ENCODE assay signal across 8 cellular contexts in the genomic region with DNA sequence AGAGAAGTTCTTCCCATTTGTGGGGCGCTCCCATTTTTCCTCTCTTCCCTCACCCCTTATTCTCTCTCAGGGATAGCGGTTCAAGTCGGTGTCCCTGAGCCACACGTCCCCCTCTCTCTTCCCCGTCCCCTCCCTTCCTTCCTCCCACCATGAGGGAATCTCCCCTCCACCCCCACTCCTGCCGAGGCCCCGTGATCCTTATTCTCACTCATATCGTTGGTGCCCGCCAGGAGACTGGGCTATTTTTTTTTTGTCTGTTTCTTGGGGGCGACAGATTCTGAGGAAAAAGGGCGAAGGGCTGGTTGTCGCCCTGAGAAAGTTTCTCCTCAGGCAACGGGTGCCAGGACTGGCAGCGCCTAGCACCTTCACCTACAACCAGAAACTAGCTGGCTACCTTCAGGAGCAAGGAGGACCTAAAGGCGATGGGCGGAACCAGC. TPM values are rescaled to one million over a fixed set of nuclear protein-coding genes. Genes with fewer than 3 reads are reported as not detected.
DNase-seq lines count a peak whose midpoint lies in the region; TF ChIP-seq lines count a peak whose summit lies in the region.

No MANE protein-coding gene starts in this region.

- H3K27ac ChIP-seq in VCaP, result peak overlapping the region; percentile 100
- H3K27ac ChIP-seq in fibroblast of lung (ENCODE audit: insufficient read depth, low read length), result peak overlapping the region; percentile 100
- peak overlapping the region; percentile 100 for H3K27ac ChIP-seq in prostate gland

- no peak for TF ChIP-seq CTCF in VCaP (conservative IDR thresholded peaks at IDR 0.05)
- no peak for TF ChIP-seq CTCF in fibroblast of lung (conservative IDR thresholded peaks at IDR 0.05 in 1 of 2, IDR thresholded peaks at IDR 0.05 in 1 of 2; ENCODE audit: low read depth in 1 of 2, low read length in 2 of 2)
- no peak for TF ChIP-seq CTCF in prostate gland (IDR thresholded peaks at IDR 0.05)

- WGBS in prostate gland, result 49% methylated on average over 16 of the region's 16 CpGs

- H3K4me1 ChIP-seq in fibroblast of lung (ENCODE audit: control insufficient read depth, extremely low read depth, insufficient read depth, low read length) (peaks cover 4% of the 10 kb centered on the region), prostate gland (replicated peaks) (peaks cover 18% of the 10 kb centered on the region)

- H3K9me3 ChIP-seq in fibroblast of lung (ENCODE audit: control insufficient read depth, insufficient read depth, low read depth, low read length) (no peaks in the 10 kb centered on the region), prostate gland (no peaks in the 10 kb centered on the region)

- intact Hi-C loops in prostate gland (cut with DNase I), result no loop called here

- peaks cover 23% of the 10 kb centered on the region for H3K79me2 ChIP-seq in fibroblast of lung (ENCODE audit: control insufficient read depth, insufficient read depth, low read length)

- no peaks in the 10 kb centered on the region for H4K20me1 ChIP-seq in fibroblast of lung (ENCODE audit: control insufficient read depth, extremely low read depth, insufficient read depth, low read length)

- H2AFZ ChIP-seq in fibroblast of lung (ENCODE audit: low read length), result peak overlapping the region; percentile 98

- no peaks in the 10 kb centered on the region for H3K27me3 ChIP-seq in fibroblast of lung (ENCODE audit: control insufficient read depth, insufficient read depth, low read length)
- no peaks in the 10 kb centered on the region for H3K27me3 ChIP-seq in prostate gland (replicated peaks; ENCODE audit: insufficient read depth)

- H3K4me2 ChIP-seq in fibroblast of lung (ENCODE audit: extremely low read depth, insufficient read depth, low read length), result peak overlapping the region; percentile 51

- peak overlapping the region; percentile 99 for H3K9ac ChIP-seq in fibroblast of lung (ENCODE audit: insufficient read depth, low read length)

- no peak for TF ChIP-seq POLR2A in prostate gland (IDR thresholded peaks at IDR 0.05)

- H3K36me3 ChIP-seq in fibroblast of lung (ENCODE audit: control insufficient read depth, insufficient read depth, low read length) (peaks cover 3% of the 10 kb centered on the region), prostate gland (no peaks in the 10 kb centered on the region)

- peak overlapping the region; percentile 1; the same call in 1 of the 2 replicates for H3K4me3 ChIP-seq in GM08714 (ENCODE audit: low read length)
- H3K4me3 ChIP-seq in fibroblast of lung (replicated peaks in 1 of 4; ENCODE audit: control extremely low read depth in 1 of 4, insufficient read depth in 1 of 4, low read depth in 3 of 4, low read length in 4 of 4), result peak overlapping the region; percentile 60 to 76 (median 69)
- peak overlapping the region; percentile 73 to 94 for H3K4me3 ChIP-seq in prostate gland

- DNase-seq in fibroblast of lung (ENCODE audit: low read depth in 2 of 2) (no peak), prostate gland (ENCODE audit: low spot score) (no peak), GOT3 (lab: John Stamatoyannopoulos, UW) (no peak), NCI-H524 treated with DMSO at 0.1 percent for 48 hours (lab: John Stamatoyannopoulos, UW) (no peak), NCI-H510A (lab: John Stamatoyannopoulos, UW) (no peak), AG08395 (ENCODE audit: low spot score) (no peak)

RNA-seq across cellular contexts. Expression of gene ZCWPW1, which starts 0.7 kb away (rescaled TPM):
- total RNA-seq in fibroblast of lung, result 2.8 and 4.1 TPM in 2 replicates
- polyA plus RNA-seq in fibroblast of lung, result 0.64 and 1.1 TPM in 2 replicates
- 1.5 and 2.4 TPM in 2 replicates for polyA plus RNA-seq in fibroblast of lung (2012)
- not detected in 2 replicates for polyA minus RNA-seq in fibroblast of lung (ENCODE audit: low replicate concordance)
- 10 to 100 TPM in 1 of 2 donors, 1 to 10 TPM in 1; 5.5 to 34.6 TPM for total RNA-seq in prostate gland

RNA-seq across cellular contexts. Expression of gene MEPCE, which starts 1.9 kb away (rescaled TPM):
- total RNA-seq in fibroblast of lung (24.4 and 26.6 TPM in 2 replicates), prostate gland (10 to 100 TPM; 24.2 to 62.8 TPM)
- 11.4 and 17.6 TPM in 2 replicates for polyA plus RNA-seq in fibroblast of lung
- 22.1 and 32.1 TPM in 2 replicates for polyA plus RNA-seq in fibroblast of lung (2012)
- polyA minus RNA-seq in fibroblast of lung (ENCODE audit: low replicate concordance), result 36.7 and 53.3 TPM in 2 replicates

RNA-seq across cellular contexts. Expression of gene PPP1R35, which starts 8.5 kb away (rescaled TPM):
- 18.2 and 18.3 TPM in 2 replicates for total RNA-seq in fibroblast of lung
- polyA plus RNA-seq in fibroblast of lung, result 7.0 and 9.8 TPM in 2 replicates
- 14.1 and 25.5 TPM in 2 replicates for polyA plus RNA-seq in fibroblast of lung (2012)
- polyA minus RNA-seq in fibroblast of lung (ENCODE audit: low replicate concordance), result 1.8 and 6.2 TPM in 2 replicates
- total RNA-seq in prostate gland, result 10 to 100 TPM; 44.1 to 60.5 TPM

RNA-seq across cellular contexts. Expression of gene SPACDR, which starts 36.3 kb away (rescaled TPM):
- total RNA-seq in fibroblast of lung (under 0.01 and 0.50 TPM in 2 replicates), prostate gland (10 to 100 TPM in 1 of 2 donors, not detected in 1; 11.9 TPM)
- 0.25 and 0.60 TPM in 2 replicates for polyA plus RNA-seq in fibroblast of lung
- polyA plus RNA-seq in fibroblast of lung (2012), result 0.79 and 0.85 TPM in 2 replicates
- polyA minus RNA-seq in fibroblast of lung (ENCODE audit: low replicate concordance), result not detected in 2 replicates

RNA-seq across cellular contexts. Expression of gene TSC22D4, which starts 51.2 kb away (rescaled TPM):
- total RNA-seq in fibroblast of lung, result 15.2 and 21.1 TPM in 2 replicates
- polyA plus RNA-seq in fibroblast of lung, result 13.2 and 15.3 TPM in 2 replicates
- polyA plus RNA-seq in fibroblast of lung (2012), result 25.5 and 29.3 TPM in 2 replicates
- 24.8 and 29.4 TPM in 2 replicates for polyA minus RNA-seq in fibroblast of lung (ENCODE audit: low replicate concordance)
- total RNA-seq in prostate gland, result 100 to 1,000 TPM in 1 of 2 donors, 10 to 100 TPM in 1; 77.6 to 152 TPM

Comparison
In these comparisons a context has a peak if more than half of its experiments do, and no peak if none do; other contexts are left out.
1. H3K4me3 ChIP-seq: peak in every context shown above with its lines; median percentile 84 in prostate gland; 69 in fibroblast of lung; 1 in GM08714.